In the genomic region with DNA sequence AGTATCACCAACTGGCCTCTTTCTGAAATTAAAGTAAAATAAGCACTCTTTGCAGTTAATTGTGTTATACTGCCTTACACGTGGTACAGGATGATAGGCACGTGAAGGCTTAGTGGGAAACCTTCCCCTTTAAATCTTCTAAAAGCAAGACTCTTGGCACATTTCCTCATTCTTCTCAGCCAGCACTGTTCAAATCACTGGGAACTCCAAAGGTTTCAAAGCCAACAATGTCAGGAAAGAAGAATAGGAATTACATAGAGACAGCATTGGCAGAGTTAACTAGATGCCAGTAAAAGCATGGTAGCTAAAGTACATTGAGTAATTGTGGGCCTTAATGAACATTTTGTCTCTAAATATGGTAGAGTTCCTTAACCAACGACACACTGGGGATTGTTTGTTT, we compare ENCODE assay signal across 33 cellular contexts.
DNase-seq lines count a peak whose midpoint lies in the region; ATAC-seq, FAIRE-seq and TF ChIP-seq lines count a peak whose summit lies in the region.
"Had no signal": no experiment of that assay in that cellular context is flagged by ENCODE, and none has a peak within 500 bp of the region (broad histone marks: within the 10 kb centered on the region; RNA-seq: fewer than 3 reads in every experiment).

No MANE protein-coding gene starts in this region.

- no peak overlapping the region for H2AFZ ChIP-seq in HepG2 (ENCODE audit: low read length)
- H2AFZ ChIP-seq: hepatocyte, neural progenitor cell had no signal

- WGBS in right lobe of liver (ENCODE audit: insufficient coverage, low coverage, low lambda C conversion rate, missing lambda C conversion rate), result 17% methylated on average over 3 of the region's 3 CpGs
- WGBS in HepG2 (ENCODE audit: low lambda C conversion rate), result 75% methylated on average over 3 of the region's 3 CpGs

- H3K4me3 ChIP-seq in right lobe of liver, result no peak overlapping the region
- H3K4me3 ChIP-seq in HepG2 (replicated peaks in 1 of 3; ENCODE audit: insufficient read depth in 1 of 3, low read depth in 2 of 3, low read length in 3 of 3), result no peak overlapping the region
- no peak overlapping the region for H3K4me3 ChIP-seq in dorsolateral prefrontal cortex
- H3K4me3 ChIP-seq: hepatocyte, neural progenitor cell, SK-N-MC, stomach had no signal

- no peaks in the 10 kb centered on the region for H4K20me1 ChIP-seq in HepG2 (ENCODE audit: insufficient read depth, low read length)

- TF ChIP-seq EP300 in HepG2 (IDR thresholded peaks at IDR 0.05; ENCODE audit: low read depth in 2 of 2, low read length in 2 of 2) (no peak), HepG2 (CRISPR knock-in tag; IDR thresholded peaks at IDR 0.05; ENCODE audit: borderline replicate concordance) (no peak)

- H3K27me3 ChIP-seq in right lobe of liver (no peaks in the 10 kb centered on the region), HepG2 (ENCODE audit: control insufficient read depth in 1 of 2, insufficient read depth in 2 of 2, low read length in 2 of 2) (no peaks in the 10 kb centered on the region), dorsolateral prefrontal cortex (no peaks in the 10 kb centered on the region)
- H3K27me3 ChIP-seq: hepatocyte, neural progenitor cell, stomach had no signal

- peaks cover 20% of the 10 kb centered on the region for H3K27me3 Mint-ChIP-seq in stimulated activated naive CD8-positive, alpha-beta T cell treated with anti-CD3 and anti-CD28 coated beads, Interleukin-15, amount 100 ng/mL, for 72 hours
- H3K27me3 Mint-ChIP-seq: type B pancreatic cell had no signal

- H3K4me1 ChIP-seq in right lobe of liver (peaks cover 0 to 32% (median 0%) of the 10 kb centered on the region in 4 donors), HepG2 (ENCODE audit: insufficient read depth, low read length) (peaks cover 10% of the 10 kb centered on the region)
- H3K4me1 ChIP-seq: foreskin keratinocyte had no signal

- no peak overlapping the region for H3K9ac ChIP-seq in HepG2 (ENCODE audit: insufficient read depth, low read depth, low read length)
- H3K9ac ChIP-seq: neural progenitor cell had no signal

- H3K9me3 ChIP-seq in right lobe of liver, result no peaks in the 10 kb centered on the region
- H3K9me3 ChIP-seq in HepG2 (ENCODE audit: low read length), result no peaks in the 10 kb centered on the region
- H3K9me3 ChIP-seq: stomach had no signal

- TF ChIP-seq RAD21 in HepG2 (CRISPR knock-in tag; IDR thresholded peaks at IDR 0.05), result no peak

- H3K9me3 Mint-ChIP-seq in stimulated activated naive CD8-positive, alpha-beta T cell treated with anti-CD3 and anti-CD28 coated beads, Interleukin-15, amount 100 ng/mL, for 72 hours, result no peaks in the 10 kb centered on the region
- H3K9me3 Mint-ChIP-seq: activated CD4-positive, alpha-beta memory T cell treated with anti-CD3 and anti-CD28 coated beads for 36 hours; CD8-positive, alpha-beta T cell; memory B cell; neural progenitor cell; T-helper 1 cell treated with Interleukin-12 subunit alpha and Interleukin-12 subunit beta and Interleukin-4 antibody, amounts not matched to agents 30 μg/mL and 1 μg/mL, for 36 hours; type B pancreatic cell had no signal

- intact Hi-C loops in right lobe of liver (cut with DNase I) (no loop called here), HepG2 (cut with micrococcal nuclease; ENCODE audit: unreplicated experiment) (no loop called here), dorsolateral prefrontal cortex (cut with DNase I) (no loop called here)

- H3K4me3 Mint-ChIP-seq in stimulated activated naive CD8-positive, alpha-beta T cell treated with anti-CD3 and anti-CD28 coated beads, Interleukin-15, amount 100 ng/mL, for 72 hours, result no peak overlapping the region
- H3K4me3 Mint-ChIP-seq: activated CD4-positive, alpha-beta memory T cell treated with anti-CD3 and anti-CD28 coated beads for 36 hours; B cell; CD8-positive, alpha-beta T cell; memory B cell; neural progenitor cell; T-helper 1 cell treated with Interleukin-12 subunit alpha and Interleukin-12 subunit beta and Interleukin-4 antibody, amounts not matched to agents 30 μg/mL and 1 μg/mL, for 36 hours; type B pancreatic cell had no signal

- H3K79me2 ChIP-seq in HepG2 (ENCODE audit: insufficient read depth, low read length), result no peaks in the 10 kb centered on the region
- H3K79me2 ChIP-seq: hepatocyte had no signal

- H3K27ac ChIP-seq in right lobe of liver (no peak overlapping the region), HepG2 (ENCODE audit: extremely low read length, insufficient read depth, low read length) (no peak overlapping the region), dorsolateral prefrontal cortex (peak overlapping the region in 48 of 59 donors; percentile 3 to 90 (median 57))
- H3K27ac ChIP-seq: epithelial cell of prostate, foreskin keratinocyte, hepatocyte, neural progenitor cell, SK-N-MC, stomach had no signal

- no peak overlapping the region for H3K27ac Mint-ChIP-seq in stimulated activated naive CD8-positive, alpha-beta T cell treated with anti-CD3 and anti-CD28 coated beads, Interleukin-15, amount 100 ng/mL, for 72 hours
- H3K27ac Mint-ChIP-seq: activated CD4-positive, alpha-beta memory T cell treated with anti-CD3 and anti-CD28 coated beads for 36 hours; B cell; CD8-positive, alpha-beta T cell; memory B cell; neural progenitor cell; T-helper 1 cell treated with Interleukin-12 subunit alpha and Interleukin-12 subunit beta and Interleukin-4 antibody, amounts not matched to agents 30 μg/mL and 1 μg/mL, for 36 hours; type B pancreatic cell had no signal

- ATAC-seq in right lobe of liver (peak in 3 of 4 donors; percentile 20 to 64 (median 24)), HepG2 (no peak), GM18867 (IDR thresholded peaks at IDR 0.05; ENCODE audit: unreplicated experiment) (no peak)
- no peak for ATAC-seq in stimulated activated naive CD8-positive, alpha-beta T cell treated with anti-CD3 and anti-CD28 coated beads, Interleukin-15, amount 100 ng/mL, for 72 hours
- ATAC-seq: CD8-positive, alpha-beta T cell had no signal

- no peak for FAIRE-seq in HepG2 (lab: Jason Lieb, UNC)
- FAIRE-seq: GM12891 had no signal

- TF ChIP-seq CTCF in right lobe of liver (IDR thresholded peaks at IDR 0.05), result no peak
- no peak for TF ChIP-seq CTCF in HepG2 (CRISPR knock-in tag; IDR thresholded peaks at IDR 0.05)
- TF ChIP-seq CTCF in dorsolateral prefrontal cortex (IDR thresholded peaks at IDR 0.05 in 54 of 56, conservative IDR thresholded peaks at IDR 0.05 in 2 of 56; ENCODE audit: low read depth in 1 of 56, partially characterized antibody in 56 of 56), result no peak

- DNase-seq in right lobe of liver, result no peak
- no peak for DNase-seq in HepG2 (ENCODE audit: low spot score)
- DNase-seq in dorsolateral prefrontal cortex, result no peak
- DNase-seq in midbrain (lab: John Stamatoyannopoulos, UW), result peak; percentile 46
- no peak for DNase-seq in cerebellar nuclear complex (lab: John Stamatoyannopoulos, UW)
- DNase-seq in SW 1271 (lab: John Stamatoyannopoulos, UW), result no peak
- no peak for DNase-seq in stimulated activated naive CD8-positive, alpha-beta T cell treated with anti-CD3 and anti-CD28 coated beads, Interleukin-15, amount 100 ng/mL, for 72 hours
- DNase-seq: activated CD4-positive, alpha-beta memory T cell treated with anti-CD3 and anti-CD28 coated beads for 36 hours; activated CD4-positive, CD25-positive, alpha-beta regulatory T cell treated with anti-CD3 and anti-CD28 coated beads, Interleukin-2, amount 50 U/mL, for 72 hours; activated CD8-positive, alpha-beta memory T cell treated with anti-CD3 and anti-CD28 coated beads, Interleukin-2, amount 50 U/mL, for 48 hours; activated naive CD4-positive, alpha-beta T cell treated with anti-CD3 and anti-CD28 coated beads, Interleukin-2, amount 50 U/mL, for 16 hours; amniotic stem cell; CD8-positive, alpha-beta T cell; DMS 273 treated with DMSO at 0.1 percent for 48 hours; EL; foreskin keratinocyte; Karpas-422; NCI-H1694; NCI-H2171; NCI-H524 treated with DMSO at 0.1 percent for 48 hours; posterior cingulate gyrus; RPMI8226; stomach had no signal

- no peaks in the 10 kb centered on the region for H3K36me3 ChIP-seq in right lobe of liver
- H3K36me3 ChIP-seq in HepG2 (replicated peaks in 1 of 2; ENCODE audit: control insufficient read depth in 1 of 2, insufficient read depth in 2 of 2, low read length in 2 of 2), result no peaks in the 10 kb centered on the region
- H3K36me3 ChIP-seq: neural progenitor cell, stomach had no signal

- POLR2A ChIA-PET in HepG2 (lab: Yijun Ruan, JAX), result no interaction called here

- TF ChIP-seq POLR2A in right lobe of liver (IDR thresholded peaks at IDR 0.05), result no peak
- TF ChIP-seq POLR2A in HepG2 (IDR thresholded peaks at IDR 0.05; ENCODE audit: insufficient read depth in 1 of 2, low read depth in 2 of 2, low read length in 2 of 2), result no peak

- in situ Hi-C loops in HepG2 (cut with HindIII; ENCODE audit: extremely low pct_ligation_motif_present, low pct_unique_long_range_greater_than_20kb), result no loop called here

- CTCF ChIA-PET in HepG2 (lab: Yijun Ruan, JAX; ENCODE audit: low intra/inter-chr PET ratio, low total read pairs), result no interaction called here

- H3K4me2 ChIP-seq in HepG2 (ENCODE audit: low read depth, low read length), result no peak overlapping the region
- H3K4me2 ChIP-seq: hepatocyte, neural progenitor cell had no signal

- no TSS peak for BruUV-seq in HepG2 (replicated peaks; lab: Mats Ljungman, UMichigan)

- H3K4me1 Mint-ChIP-seq in stimulated activated naive CD8-positive, alpha-beta T cell treated with anti-CD3 and anti-CD28 coated beads, Interleukin-15, amount 100 ng/mL, for 72 hours, result peaks cover 7% of the 10 kb centered on the region
- H3K4me1 Mint-ChIP-seq: B cell, memory B cell had no signal

TF ChIP-seq in HepG2, 621 proteins besides CTCF, POLR2A, EP300 and RAD21 (continues in another document):
- TF ChIP-seq ZNF138 (CRISPR knock-in tag; IDR thresholded peaks at IDR 0.05; ENCODE audit: low read depth), result no peak
- TF ChIP-seq TCF12 (IDR thresholded peaks at IDR 0.05), result no peak
- no peak for TF ChIP-seq TCF12 (CRISPR knock-in tag; IDR thresholded peaks at IDR 0.05)
- TF ChIP-seq MBNL3 (CRISPR knock-in tag; conservative IDR thresholded peaks at IDR 0.05), result no peak
- TF ChIP-seq MTF2 (CRISPR knock-in tag; IDR thresholded peaks at IDR 0.05; ENCODE audit: borderline replicate concordance), result no peak
- no peak for TF ChIP-seq HOXA7 (CRISPR knock-in tag; IDR thresholded peaks at IDR 0.05)
- no peak for TF ChIP-seq SNAI1 (CRISPR knock-in tag; IDR thresholded peaks at IDR 0.05; ENCODE audit: borderline replicate concordance)
- no peak for TF ChIP-seq MAZ (IDR thresholded peaks at IDR 0.05; ENCODE audit: borderline replicate concordance, low read depth, low read length)
- TF ChIP-seq MAZ (CRISPR knock-in tag; IDR thresholded peaks at IDR 0.05; ENCODE audit: low read depth), result no peak
- no peak for TF ChIP-seq ZNF564 (CRISPR knock-in tag; IDR thresholded peaks at IDR 0.05)
- TF ChIP-seq ZNF775 (CRISPR knock-in tag; IDR thresholded peaks at IDR 0.05; ENCODE audit: borderline replicate concordance), result no peak
- no peak for TF ChIP-seq ZNF234 (CRISPR knock-in tag; conservative IDR thresholded peaks at IDR 0.05)
- TF ChIP-seq TARDBP (CRISPR knock-in tag; IDR thresholded peaks at IDR 0.05), result no peak

Comparison
In these comparisons a context has a peak if more than half of its experiments do, and no peak if none do; other contexts are left out.
1. ATAC-seq: peak in right lobe of liver (3 of 4); none in HepG2 (single experiment), stimulated activated naive CD8-positive, alpha-beta T cell treated with anti-CD3 and anti-CD28 coated beads, Interleukin-15, amount 100 ng/mL, for 72 hours (single experiment) and GM18867 (single experiment).
2. H3K27ac ChIP-seq: peak in dorsolateral prefrontal cortex (48 of 59); none in right lobe of liver (0 of 3) and HepG2 (single experiment).